ENCODE assay signal across 17 cellular contexts in the genomic region with DNA sequence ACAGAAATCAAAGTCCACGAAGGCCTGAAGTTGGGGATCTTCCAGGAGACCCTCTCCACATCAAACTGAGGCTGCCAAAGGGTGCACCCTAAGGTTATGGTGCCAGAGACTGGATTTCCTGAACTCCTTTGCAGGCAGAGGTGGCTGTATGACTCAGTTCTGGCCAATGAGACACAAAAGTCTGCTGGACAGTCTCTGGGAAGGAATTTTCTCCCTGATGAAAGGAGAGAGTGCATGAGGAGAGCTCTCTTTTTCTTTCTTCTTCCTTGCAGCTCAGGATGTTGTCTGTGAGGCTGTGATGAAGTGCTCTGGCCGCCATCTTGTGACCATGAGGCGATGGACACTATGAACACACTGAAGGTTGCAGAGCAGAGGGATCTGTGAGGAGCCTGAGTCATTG.
"Had no signal": no experiment of that assay in that cellular context is flagged by ENCODE, and none has a peak within 500 bp of the region (broad histone marks: within the 10 kb centered on the region; RNA-seq: fewer than 3 reads in every experiment).

No MANE protein-coding gene starts in this region.

- H3K4me3 ChIP-seq: adrenal gland, esophagus muscularis mucosa, heart left ventricle, psoas muscle, right lobe of liver, spleen had no signal

- H3K27me3 ChIP-seq: adrenal gland, heart left ventricle, right lobe of liver had no signal

- H3K9me3 ChIP-seq: adrenal gland, esophagus muscularis mucosa, heart left ventricle, psoas muscle, right lobe of liver, spleen had no signal

- H3K36me3 ChIP-seq: adrenal gland, esophagus muscularis mucosa, heart left ventricle, right lobe of liver, spleen had no signal

- H3K27me3 Mint-ChIP-seq: activated T-helper 17 cell treated with anti-CD3 and anti-CD28 coated beads, Interleukin-2, amount 50 U/mL, for 72 hours had no signal

- DNase-seq: activated B cell treated with CpG ODN at 0.5 μM for 24 hours; activated CD4-positive, alpha-beta T cell treated with anti-CD3 and anti-CD28 coated beads, Interleukin-2, amount 10 ng/mL, durations not matched to agents 24 days and 14 days; activated CD8-positive, alpha-beta memory T cell treated with anti-CD3 and anti-CD28 coated beads for 24 hours; activated naive CD4-positive, alpha-beta T cell treated with anti-CD3 and anti-CD28 coated beads, Interleukin-2, amount 10 ng/mL, durations not matched to agents 7 days and 5 days; adrenal gland; heart left ventricle; psoas muscle; right lobe of liver; spleen; stimulated activated CD4-positive, alpha-beta T cell treated with anti-CD3 and anti-CD28 coated beads, Interleukin-2, amount 100 ng/mL, for 24 hours; stimulated activated naive CD4-positive, alpha-beta T cell treated with Interleukin-2 at 50 U/mL for 16 hours; T-helper 17 cell had no signal

- H3K4me3 Mint-ChIP-seq: activated B cell treated with CpG ODN at 0.5 μM for 24 hours; activated CD4-positive, alpha-beta T cell treated with anti-CD3 and anti-CD28 coated beads, Interleukin-2, amount 10 ng/mL, durations not matched to agents 24 days and 14 days; activated naive CD4-positive, alpha-beta T cell treated with anti-CD3 and anti-CD28 coated beads, Interleukin-2, amount 10 ng/mL, durations not matched to agents 7 days and 5 days; activated T-helper 17 cell treated with anti-CD3 and anti-CD28 coated beads, Interleukin-2, amount 50 U/mL, for 72 hours; memory B cell; natural killer cell treated with Interleukin-12 subunit alpha and Interleukin-12 subunit beta and Interleukin-15 and Interleukin-18, amount 100 ng/mL, for 72 hours; T-helper 17 cell had no signal

- H3K36me3 Mint-ChIP-seq: activated naive CD4-positive, alpha-beta T cell treated with anti-CD3 and anti-CD28 coated beads, Interleukin-2, amount 10 ng/mL, durations not matched to agents 7 days and 5 days; memory B cell; natural killer cell treated with Interleukin-12 subunit alpha and Interleukin-12 subunit beta and Interleukin-15 and Interleukin-18, amount 100 ng/mL, for 72 hours had no signal

- H3K9me3 Mint-ChIP-seq: activated B cell treated with CpG ODN at 0.5 μM for 24 hours; activated CD4-positive, alpha-beta T cell treated with anti-CD3 and anti-CD28 coated beads, Interleukin-2, amount 10 ng/mL, durations not matched to agents 24 days and 14 days; activated naive CD4-positive, alpha-beta T cell treated with anti-CD3 and anti-CD28 coated beads, Interleukin-2, amount 10 ng/mL, durations not matched to agents 7 days and 5 days; activated T-helper 17 cell treated with anti-CD3 and anti-CD28 coated beads, Interleukin-2, amount 50 U/mL, for 72 hours; memory B cell; natural killer cell treated with Interleukin-12 subunit alpha and Interleukin-12 subunit beta and Interleukin-15 and Interleukin-18, amount 100 ng/mL, for 72 hours had no signal

- ATAC-seq: activated T-helper 17 cell treated with anti-CD3 and anti-CD28 coated beads, Interleukin-2, amount 50 U/mL, for 72 hours; heart left ventricle; left lobe of liver; natural killer cell treated with Interleukin-12 subunit alpha and Interleukin-12 subunit beta and Interleukin-15 and Interleukin-18, amount 100 ng/mL, for 72 hours; psoas muscle; right lobe of liver; T-helper 17 cell had no signal

- H3K27ac ChIP-seq: adrenal gland, esophagus muscularis mucosa, heart left ventricle, psoas muscle, right lobe of liver, spleen had no signal

- H3K27ac Mint-ChIP-seq: activated B cell treated with CpG ODN at 0.5 μM for 24 hours; activated CD4-positive, alpha-beta T cell treated with anti-CD3 and anti-CD28 coated beads, Interleukin-2, amount 10 ng/mL, durations not matched to agents 24 days and 14 days; activated naive CD4-positive, alpha-beta T cell treated with anti-CD3 and anti-CD28 coated beads, Interleukin-2, amount 10 ng/mL, durations not matched to agents 7 days and 5 days; activated T-helper 17 cell treated with anti-CD3 and anti-CD28 coated beads, Interleukin-2, amount 50 U/mL, for 72 hours; memory B cell; natural killer cell treated with Interleukin-12 subunit alpha and Interleukin-12 subunit beta and Interleukin-15 and Interleukin-18, amount 100 ng/mL, for 72 hours; T-helper 17 cell had no signal

- H3K4me1 Mint-ChIP-seq: activated B cell treated with CpG ODN at 0.5 μM for 24 hours; activated naive CD4-positive, alpha-beta T cell treated with anti-CD3 and anti-CD28 coated beads, Interleukin-2, amount 10 ng/mL, durations not matched to agents 7 days and 5 days; memory B cell had no signal

- H3K4me1 ChIP-seq: adrenal gland, esophagus muscularis mucosa, psoas muscle, right lobe of liver, spleen had no signal
